Comparison of ENCODE assay signal across 1 cellular context in genomic region chr7:122717356-122718089, GRCh38.
TF ChIP-seq lines count a peak whose summit lies in the region.

No MANE protein-coding gene starts in this region.

TF ChIP-seq in GM23338, 12 proteins besides CTCF, POLR2A, EP300 and RAD21 (continued from another document):
- TF ChIP-seq REST (IDR thresholded peaks at IDR 0.05; ENCODE audit: unreplicated experiment) = no peak
- TF ChIP-seq JUNB (IDR thresholded peaks at IDR 0.05; ENCODE audit: unreplicated experiment) = no peak
- TF ChIP-seq ETS1 (IDR thresholded peaks at IDR 0.05) = no peak
- TF ChIP-seq POLR2AphosphoS5 (IDR thresholded peaks at IDR 0.05; ENCODE audit: low read depth) = no peak
- TF ChIP-seq NANOG (IDR thresholded peaks at IDR 0.05; ENCODE audit: borderline replicate concordance) = no peak
- no peak for TF ChIP-seq ZNF114 (CRISPR knock-in tag; IDR thresholded peaks at IDR 0.05)
- no peak for TF ChIP-seq ZNF462 (CRISPR knock-in tag; IDR thresholded peaks at IDR 0.05)
TF ChIP-seq in GM23338: peak in this region for 0.
